7 cellular contexts compared by ENCODE assay signal in the genomic region with DNA sequence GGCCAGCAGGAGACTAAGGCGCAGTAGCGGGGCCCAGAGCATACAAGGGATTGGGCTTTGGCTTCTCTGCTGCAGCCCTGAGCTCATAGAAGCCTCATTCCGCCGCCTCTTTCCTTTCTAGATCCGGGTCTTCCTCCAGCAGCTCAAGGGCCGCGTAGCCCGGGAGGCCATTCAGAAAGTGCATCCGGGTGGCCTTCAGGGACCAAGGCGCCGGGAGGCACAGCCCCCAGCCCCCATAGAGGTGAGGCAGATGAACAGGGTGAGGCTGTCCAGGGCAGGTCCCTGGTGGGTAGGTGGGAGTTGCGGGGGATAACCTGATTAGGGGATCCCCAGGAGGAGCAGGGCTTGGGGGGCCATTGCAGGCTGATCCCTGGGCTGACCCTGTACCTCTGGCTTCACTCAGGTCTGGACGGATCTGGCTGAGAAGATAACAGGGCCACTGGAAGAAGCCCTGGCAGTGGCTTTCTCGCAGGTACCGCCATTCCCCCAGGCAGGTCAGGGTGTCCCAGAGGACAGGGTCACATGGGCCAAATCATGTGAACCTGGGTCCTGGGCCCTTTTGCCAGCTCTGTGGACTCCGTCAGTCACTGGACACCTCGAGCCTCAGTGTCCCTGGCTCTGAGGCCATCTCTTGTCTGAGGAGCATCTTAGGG. TPM values are rescaled to one million over a fixed set of nuclear protein-coding genes. Genes with fewer than 3 reads are reported as not detected.
DNase-seq lines count a peak whose midpoint lies in the region; ATAC-seq, FAIRE-seq and TF ChIP-seq lines count a peak whose summit lies in the region.

No MANE protein-coding gene starts in this region.

- H3K4me1 ChIP-seq in HEK293 (ENCODE audit: control insufficient read depth, insufficient read depth, low read length) (peaks cover 5% of the 10 kb centered on the region), gastroesophageal sphincter (peaks cover 0 to 90% (median 55%) of the 10 kb centered on the region in 3 donors), small intestine (ENCODE audit: control insufficient read depth in 2 of 2, insufficient read depth in 1 of 2, low read depth in 1 of 2, low read length in 1 of 2) (peaks cover 2 to 8% of the 10 kb centered on the region in 2 donors)

- no peak for TF ChIP-seq POLR2A in gastroesophageal sphincter (IDR thresholded peaks at IDR 0.05)

- no peaks in the 10 kb centered on the region for H3K27me3 ChIP-seq in SU-DHL-6 (ENCODE audit: low read length)
- peaks cover 26% of the 10 kb centered on the region for H3K27me3 ChIP-seq in gastroesophageal sphincter
- H3K27me3 ChIP-seq in small intestine (ENCODE audit: control insufficient read depth in 2 of 2, insufficient read depth in 2 of 2, low read length in 2 of 2) = peaks cover 0 to 13% of the 10 kb centered on the region in 2 donors

- H3K27ac ChIP-seq in HEK293 (ENCODE audit: extremely low read depth, low read depth, low read length) = no peak overlapping the region; the same call in 1 of the 2 replicates
- H3K27ac ChIP-seq in SU-DHL-6 (ENCODE audit: low read depth, low read length) = peak overlapping the region; percentile 32; the same call in 1 of the 2 replicates
- H3K27ac ChIP-seq in gastroesophageal sphincter = peak overlapping the region; percentile 66 to 97 (median 94)
- H3K27ac ChIP-seq in small intestine (ENCODE audit: low read depth in 1 of 2, low read length in 1 of 2) = peak overlapping the region; percentile 59 to 68

- H3K36me3 ChIP-seq in HEK293 (ENCODE audit: control insufficient read depth in 2 of 2, insufficient read depth in 1 of 2, low read length in 2 of 2) (peaks cover 0 to 15% of the 10 kb centered on the region in 2 experiments; a peak in 1 of 3 replicates), SU-DHL-6 (ENCODE audit: low read length) (no peaks in the 10 kb centered on the region), gastroesophageal sphincter (peaks cover 0 to 19% of the 10 kb centered on the region in 2 donors), small intestine (ENCODE audit: control insufficient read depth in 2 of 2, insufficient read depth in 2 of 2, low read length in 2 of 2) (peaks cover 4 to 8% of the 10 kb centered on the region in 2 donors)

- WGBS in gastroesophageal sphincter (ENCODE audit: low coverage in 1 of 2), 2 donors = 33% methylated on average over 3 of the region's 17 CpGs; no CpG with 5 or more reads in 1 of the 2 donors
- 58 to 63% (median 59%) methylated on average over 16 to 17 of the region's 17 CpGs for WGBS in small intestine, 3 donors

- peak overlapping the region; percentile 82 for H3K4me2 ChIP-seq in SU-DHL-6 (ENCODE audit: low read depth, low read length, poor library complexity, severe bottlenecking)

- ATAC-seq in gastroesophageal sphincter (no peak), HG02763 (IDR thresholded peaks at IDR 0.05; ENCODE audit: unreplicated experiment) (no peak)

- no peaks in the 10 kb centered on the region for H4K20me1 ChIP-seq in SU-DHL-6 (ENCODE audit: low read depth, low read length)

- peak overlapping the region; percentile 63 for H3K9ac ChIP-seq in SU-DHL-6 (ENCODE audit: low read length)

- DNase-seq in small intestine (no peak), islet precursor cell (no peak), D721Med (ENCODE audit: insufficient read length, low spot score) (no peak)

- H3K9me3 ChIP-seq in HEK293 (ENCODE audit: control insufficient read depth, insufficient read depth, low read depth, low read length) (no peaks in the 10 kb centered on the region), SU-DHL-6 (ENCODE audit: insufficient read depth, low read length) (no peaks in the 10 kb centered on the region), gastroesophageal sphincter (no peaks in the 10 kb centered on the region), small intestine (ENCODE audit: control insufficient read depth, low read depth) (no peaks in the 10 kb centered on the region)

- no peak overlapping the region for H2AFZ ChIP-seq in SU-DHL-6 (ENCODE audit: low read depth, low read length, severe bottlenecking)

- H3F3A ChIP-seq in SU-DHL-6 (ENCODE audit: insufficient read depth) = no peaks in the 10 kb centered on the region

- TF ChIP-seq EP300 in gastroesophageal sphincter (IDR thresholded peaks at IDR 0.05) = no peak

- H3K79me2 ChIP-seq in SU-DHL-6 (ENCODE audit: insufficient read depth, low read length) = no peaks in the 10 kb centered on the region

- no peak for TF ChIP-seq CTCF in HEK293 (tag by site-specific recombination; IDR thresholded peaks at IDR 0.05)
- TF ChIP-seq CTCF in SU-DHL-6 (IDR thresholded peaks at IDR 0.05; ENCODE audit: insufficient read depth, low read length, poor library complexity, severe bottlenecking) = no peak
- TF ChIP-seq CTCF in gastroesophageal sphincter (IDR thresholded peaks at IDR 0.05) = no peak
- TF ChIP-seq CTCF in D721Med (IDR thresholded peaks at IDR 0.05; ENCODE audit: insufficient read depth, missing control alignments) = no peak

- no peaks in the 10 kb centered on the region for H3K9me2 ChIP-seq in SU-DHL-6 (replicated peaks; ENCODE audit: insufficient read depth, low read length)

- POLR2A ChIA-PET in HEK293 (lab: Yijun Ruan, JAX) = interaction anchor here (0.6 to 3.5 kb wide), 12 partner anchors 8 to 822 kb away, joined by 3 to 36 read pairs (median 14); a partner anchor contains a TSS

- CTCF ChIA-PET in HEK293 (lab: Yijun Ruan, JAX) = interaction anchor here (0.8 to 3.1 kb wide), 6 partner anchors 8 to 68 kb away, joined by 3 to 25 read pairs (median 3); a partner anchor contains a TSS

- peak overlapping the region; percentile 31 for H3K4me3 ChIP-seq in HEK293 (ENCODE audit: low read depth, low read length)
- H3K4me3 ChIP-seq in SU-DHL-6 (ENCODE audit: insufficient read depth, low read length, poor library complexity, severe bottlenecking) = peak overlapping the region; percentile 65
- peak overlapping the region; percentile 34 to 64 for H3K4me3 ChIP-seq in gastroesophageal sphincter
- peak overlapping the region; percentile 13 to 47 for H3K4me3 ChIP-seq in small intestine (ENCODE audit: low read depth in 1 of 2, low read length in 2 of 2)

- no peak for FAIRE-seq in small intestine (lab: Jason Lieb, UNC)
- no peak for FAIRE-seq in D721Med (lab: Jason Lieb, UNC)

TF ChIP-seq in HEK293, 187 proteins besides CTCF, POLR2A, EP300 and RAD21:
- TF ChIP-seq FEZF1 (tag by site-specific recombination; IDR thresholded peaks at IDR 0.05) (no peak), GLIS2 (tag by site-specific recombination; IDR thresholded peaks at IDR 0.05) (peak; percentile 28; the same call in 1 of the 2 replicates), ZNF600 (tag by site-specific recombination; IDR thresholded peaks at IDR 0.05) (0 out of 2 replicates have a peak, but pooled peaks have one; percentile 32), ZNF366 (tag by site-specific recombination; conservative IDR thresholded peaks at IDR 0.05) (0 out of 2 replicates have a peak, but pooled peaks have one; percentile 5)
- TF ChIP-seq, protein P1, sequence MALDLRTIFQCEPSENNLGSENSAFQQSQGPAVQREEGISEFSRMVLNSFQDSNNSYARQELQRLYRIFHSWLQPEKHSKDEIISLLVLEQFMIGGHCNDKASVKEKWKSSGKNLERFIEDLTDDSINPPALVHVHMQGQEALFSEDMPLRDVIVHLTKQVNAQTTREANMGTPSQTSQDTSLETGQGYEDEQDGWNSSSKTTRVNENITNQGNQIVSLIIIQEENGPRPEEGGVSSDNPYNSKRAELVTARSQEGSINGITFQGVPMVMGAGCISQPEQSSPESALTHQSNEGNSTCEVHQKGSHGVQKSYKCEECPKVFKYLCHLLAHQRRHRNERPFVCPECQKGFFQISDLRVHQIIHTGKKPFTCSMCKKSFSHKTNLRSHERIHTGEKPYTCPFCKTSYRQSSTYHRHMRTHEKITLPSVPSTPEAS (tag by site-specific recombination; IDR thresholded peaks at IDR 0.05) = no peak

RNA-seq across cellular contexts. Expression of a gene that starts 1.3 kb away (rescaled TPM):
- total RNA-seq in gastroesophageal sphincter = 10 to 100 TPM; 29.5 to 37.7 (median 33.4) TPM
- polyA plus RNA-seq in small intestine = 10 to 100 TPM; 15.7 to 17.3 (median 17.1) TPM

RNA-seq across cellular contexts. Expression of a gene that starts 4.5 kb away (rescaled TPM):
- 10 to 100 TPM; 18.3 to 33.3 (median 26.4) TPM for total RNA-seq in gastroesophageal sphincter
- polyA plus RNA-seq in small intestine = 1 to 10 TPM in 1 of 3 donors, not detected in 2; 1.1 TPM

RNA-seq across cellular contexts. Expression of a gene that starts 6.8 kb away (rescaled TPM):
- 1 to 10 TPM; 2.8 to 8.5 (median 5.4) TPM for total RNA-seq in gastroesophageal sphincter
- under 1 TPM in 1 of 3 donors, not detected in 2; 0.21 TPM for polyA plus RNA-seq in small intestine

RNA-seq across cellular contexts. Expression of a gene that starts 17.8 kb away (rescaled TPM):
- 10 to 100 TPM; 13.9 to 23.4 (median 17.9) TPM for total RNA-seq in gastroesophageal sphincter
- polyA plus RNA-seq in small intestine = 10 to 100 TPM; 17.3 to 22.4 (median 20.8) TPM

RNA-seq across cellular contexts. Expression of a gene that starts 22.0 kb away (rescaled TPM):
- 100 to 1,000 TPM in 1 of 4 donors, 10 to 100 TPM in 3; 65.7 to 108 (median 86.4) TPM for total RNA-seq in gastroesophageal sphincter
- 10 to 100 TPM; 65.1 to 81.4 (median 72.6) TPM for polyA plus RNA-seq in small intestine
